In the genomic region with DNA sequence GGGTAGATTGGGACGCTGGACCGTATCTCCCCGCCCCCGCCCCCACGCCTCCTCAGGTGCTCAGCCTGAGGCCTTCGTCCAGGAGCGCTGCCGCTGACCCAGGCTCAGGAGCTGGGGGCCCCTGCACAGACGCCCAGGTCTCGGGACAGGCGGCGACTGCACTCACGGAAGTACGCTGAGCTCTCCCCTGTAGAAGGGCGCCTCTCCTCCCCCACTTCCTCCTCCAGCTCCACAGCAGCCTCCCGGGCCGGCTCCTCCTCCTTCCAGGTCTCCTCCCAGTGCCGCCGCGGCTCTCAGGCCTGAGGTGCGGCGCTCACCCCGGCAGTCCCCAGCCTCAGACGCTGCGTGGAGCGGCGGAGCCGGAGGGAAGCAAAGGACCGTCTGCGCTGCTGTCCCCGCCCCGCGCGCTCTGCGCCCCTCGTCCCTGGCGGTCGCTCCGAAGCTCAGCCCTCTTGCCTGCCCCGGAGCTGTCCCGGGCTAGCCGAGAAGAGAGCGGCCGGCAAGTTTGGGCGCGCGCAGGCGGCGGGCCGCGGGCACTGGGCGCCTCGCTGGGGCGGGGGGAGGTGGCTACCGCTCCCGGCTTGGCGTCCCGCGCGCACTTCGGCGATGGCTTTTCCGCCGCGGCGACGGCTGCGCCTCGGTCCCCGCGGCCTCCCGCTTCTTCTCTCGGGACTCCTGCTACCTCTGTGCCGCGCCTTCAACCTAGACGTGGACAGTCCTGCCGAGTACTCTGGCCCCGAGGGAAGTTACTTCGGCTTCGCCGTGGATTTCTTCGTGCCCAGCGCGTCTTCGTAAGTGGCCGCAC, we compare ENCODE assay signal across 8 cellular contexts. TPM values are rescaled to one million over a fixed set of nuclear protein-coding genes. Genes with fewer than 3 reads are reported as not detected.
A peak's percentile ranks its signal among the peaks of the same experiment; 100 is the strongest.
DNase-seq lines count a peak whose midpoint lies in the region; ATAC-seq and TF ChIP-seq lines count a peak whose summit lies in the region.

TSS of gene ITGAV (plus strand) at position 324 of the 805 bp plus-strand sequence. CDS start at position 607, 283 bp downstream.

- ATAC-seq in CD4-positive, alpha-beta T cell (ENCODE audit: poor library complexity) = peak; percentile 94
- ATAC-seq in GM19351 (IDR thresholded peaks at IDR 0.05; ENCODE audit: unreplicated experiment) (peak; percentile 89), HG03520 (IDR thresholded peaks at IDR 0.05; ENCODE audit: unreplicated experiment) (peak; percentile 96), memory B cell (ENCODE audit: low read depth) (peak; percentile 83)
- ATAC-seq in effector memory CD8-positive, alpha-beta T cell (replicated peaks) = peak; percentile 89

- intact Hi-C loops in CD4-positive, alpha-beta T cell (cut with DNase I, micrococcal nuclease) = loop anchor here (2.0 to 10.0 kb wide), 3 partner anchors 85 to 107 kb away; no protein-coding TSS in a partner anchor

- POLR2A ChIA-PET in CD4-positive, alpha-beta T cell (lab: Charles Lee) = interaction anchor here (0.7 to 2.4 kb wide), 8 partner anchors 12 to 104 kb away, joined by 4 to 46 read pairs (median 4); partner anchors contain the start of gene ZC3H15

- peak; percentile 62 to 78 (median 74) for DNase-seq in CD4-positive, alpha-beta T cell
- DNase-seq in NCI-H82 (lab: John Stamatoyannopoulos, UW) = peak; percentile 95
- peak; percentile 57 to 68 for DNase-seq in activated CD8-positive, alpha-beta memory T cell treated with anti-CD3 and anti-CD28 coated beads for 4 hours (ENCODE audit: low read depth in 2 of 2)
- peak; percentile 72 to 76 (median 75) for DNase-seq in effector memory CD8-positive, alpha-beta T cell
- peak; percentile 56 to 67 for DNase-seq in memory B cell (ENCODE audit: low spot score in 2 of 2)
- DNase-seq in stimulated activated CD8-positive, alpha-beta memory T cell treated with anti-CD3 and anti-CD28 coated beads, Interleukin-12 subunit alpha, Interleukin-12 subunit beta, amount 100 ng/mL, for 1 hour (ENCODE audit: low read depth) = peak; percentile 60

- H3K27ac ChIP-seq in CD4-positive, alpha-beta T cell (ENCODE audit: low read depth, low read length) = peak within 1 kb of the TSS; percentile 56

- H3K27me3 ChIP-seq in CD4-positive, alpha-beta T cell (ENCODE audit: control insufficient read depth, insufficient read depth, low read length) = no peaks in the 10 kb centered on the region

- peak within 1 kb of the TSS; percentile 97 for H3K4me3 Mint-ChIP-seq in CD4-positive, alpha-beta T cell
- peak within 1 kb of the TSS; percentile 83 for H3K4me3 Mint-ChIP-seq in effector memory CD8-positive, alpha-beta T cell
- H3K4me3 Mint-ChIP-seq in memory B cell = peak within 1 kb of the TSS; percentile 90

- no peaks in the 10 kb centered on the region for H3K9me3 ChIP-seq in CD4-positive, alpha-beta T cell (ENCODE audit: control insufficient read depth, low read length)

- CTCF ChIA-PET in CD4-positive, alpha-beta T cell (lab: Charles Lee) = interaction anchor here (0.6 to 1.5 kb wide), 2 partner anchors 13 to 39 kb away, joined by 3 to 4 read pairs; no protein-coding TSS in a partner anchor

- H3K27ac Mint-ChIP-seq in CD4-positive, alpha-beta T cell = peak within 1 kb of the TSS; percentile 77
- H3K27ac Mint-ChIP-seq in effector memory CD8-positive, alpha-beta T cell = peak within 1 kb of the TSS; percentile 86 to 89
- peak within 1 kb of the TSS; percentile 94 for H3K27ac Mint-ChIP-seq in memory B cell

- H3K4me1 Mint-ChIP-seq in CD4-positive, alpha-beta T cell (ENCODE audit: low read depth) = peaks cover 32% of the 10 kb centered on the region
- H3K4me1 Mint-ChIP-seq in effector memory CD8-positive, alpha-beta T cell (ENCODE audit: low read depth in 2 of 2) = peaks cover 17 to 33% of the 10 kb centered on the region in 2 donors
- H3K4me1 Mint-ChIP-seq in memory B cell = peaks cover 12% of the 10 kb centered on the region

- peaks cover 5% of the 10 kb centered on the region for H3K36me3 Mint-ChIP-seq in CD4-positive, alpha-beta T cell (ENCODE audit: low read depth)
- peaks cover 6% of the 10 kb centered on the region for H3K36me3 Mint-ChIP-seq in effector memory CD8-positive, alpha-beta T cell (ENCODE audit: insufficient read depth)
- no peaks in the 10 kb centered on the region for H3K36me3 Mint-ChIP-seq in memory B cell

- H3K9me3 Mint-ChIP-seq in CD4-positive, alpha-beta T cell = no peaks in the 10 kb centered on the region
- H3K9me3 Mint-ChIP-seq in effector memory CD8-positive, alpha-beta T cell = no peaks in the 10 kb centered on the region
- H3K9me3 Mint-ChIP-seq in memory B cell = no peaks in the 10 kb centered on the region

- no peaks in the 10 kb centered on the region for H3K27me3 Mint-ChIP-seq in CD4-positive, alpha-beta T cell
- peaks cover 9 to 13% of the 10 kb centered on the region in 2 donors for H3K27me3 Mint-ChIP-seq in effector memory CD8-positive, alpha-beta T cell
- H3K27me3 Mint-ChIP-seq in memory B cell = no peaks in the 10 kb centered on the region

- no peak for TF ChIP-seq CTCF in CD4-positive, alpha-beta T cell (IDR thresholded peaks at IDR 0.05)

RNA-seq across cellular contexts. Expression of gene ITGAV, which starts in this region (rescaled TPM):
- 1 to 10 TPM; 2.9 to 3.7 TPM for total RNA-seq in CD4-positive, alpha-beta T cell

Comparison
In these comparisons a context has a peak if more than half of its experiments do, and no peak if none do; other contexts are left out.
1. Peak in every context shown above with its lines: DNase-seq, ATAC-seq and H3K27ac ChIP-seq.